Comparison of ENCODE assay signal across 24 cellular contexts in genomic region chr12:130549361-130549760, GRCh38.
"Had no signal": no experiment of that assay in that cellular context is flagged by ENCODE, and none has a peak within 500 bp of the region (broad histone marks: within the 10 kb centered on the region; RNA-seq: fewer than 3 reads in every experiment).

No MANE protein-coding gene starts in this region.

- H3K27me3 ChIP-seq: esophagus muscularis mucosa, esophagus squamous epithelium, foreskin keratinocyte, gastrocnemius medialis, hepatocyte had no signal

- H3K79me2 ChIP-seq: hepatocyte had no signal

- DNase-seq: cortex of kidney; dermis blood vessel endothelial cell; dorsolateral prefrontal cortex; effector CD4-positive, alpha-beta T cell; effector CD8-positive, alpha-beta T cell; effector memory CD4-positive, alpha-beta T cell; effector memory CD8-positive, alpha-beta T cell; endodermal cell; erythroblast; esophagus squamous epithelium; foreskin fibroblast; foreskin keratinocyte; foreskin melanocyte; gastrocnemius medialis; glutamatergic neuron; head of caudate nucleus; heart left ventricle; heart right ventricle had no signal

- H3K27ac ChIP-seq: coronary artery, dorsolateral prefrontal cortex, epithelial cell of prostate, esophagus muscularis mucosa, esophagus squamous epithelium, foreskin keratinocyte, gastrocnemius medialis, gastroesophageal sphincter, heart left ventricle, heart right ventricle, hepatocyte had no signal

- H3K36me3 ChIP-seq: esophagus muscularis mucosa, esophagus squamous epithelium, gastrocnemius medialis, gastroesophageal sphincter, heart left ventricle, heart right ventricle had no signal

- H3K4me2 ChIP-seq: hepatocyte had no signal

- ATAC-seq: effector memory CD8-positive, alpha-beta T cell; esophagus mucosa; foreskin keratinocyte; gastrocnemius medialis; gastroesophageal sphincter; heart left ventricle; heart right ventricle had no signal

- H3K4me3 ChIP-seq: coronary artery, dorsolateral prefrontal cortex, esophagus muscularis mucosa, esophagus squamous epithelium, gastrocnemius medialis, gastroesophageal sphincter, heart left ventricle, heart right ventricle, hepatocyte had no signal

- H2AFZ ChIP-seq: hepatocyte had no signal

- H3K4me1 ChIP-seq: esophagus muscularis mucosa, esophagus squamous epithelium, foreskin keratinocyte, gastrocnemius medialis, gastroesophageal sphincter, heart left ventricle, heart right ventricle had no signal
